ENCODE assay signal across 28 cellular contexts in the genomic region with DNA sequence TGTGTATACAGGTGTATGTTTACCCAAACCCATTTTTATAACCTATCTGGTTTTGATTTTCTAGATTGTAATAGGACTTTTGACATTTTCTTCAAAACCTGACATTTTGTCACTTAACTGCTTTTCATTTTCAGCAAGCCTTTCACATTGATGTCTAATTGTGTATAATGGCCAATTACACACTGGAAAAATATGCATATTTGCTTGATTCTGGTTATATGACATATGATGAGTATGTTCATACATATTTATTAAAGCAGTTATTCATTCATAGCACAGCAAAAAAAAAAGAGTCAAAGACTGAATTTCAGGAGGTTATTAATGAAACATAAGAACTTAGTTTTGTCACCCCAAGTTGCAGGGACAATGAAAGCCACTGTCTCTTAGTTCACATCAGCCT.
"Had no signal": no experiment of that assay in that cellular context is flagged by ENCODE, and none has a peak within 500 bp of the region (broad histone marks: within the 10 kb centered on the region; RNA-seq: fewer than 3 reads in every experiment).

No MANE protein-coding gene starts in this region.

- H3K4me3 ChIP-seq: dorsolateral prefrontal cortex, gastrocnemius medialis, left lung, ovary, prostate gland, right atrium auricular region, smooth muscle cell, suprapubic skin, transverse colon, upper lobe of right lung, uterus had no signal

- DNase-seq: dorsolateral prefrontal cortex; effector CD4-positive, alpha-beta T cell; foreskin fibroblast; gastrocnemius medialis; head of caudate nucleus; kidney; left cardiac atrium; left lung; mesendoderm; midbrain; naive thymus-derived CD4-positive, alpha-beta T cell; occipital lobe; ovary; stimulated activated CD4-positive, alpha-beta T cell treated with anti-CD3 and anti-CD28 coated beads, Interleukin-12 subunit alpha, Interleukin-12 subunit beta, amount 100 ng/mL, for 4 hours; stimulated activated CD4-positive, alpha-beta T cell treated with anti-CD3 and anti-CD28 coated beads, Interleukin-1b, Interleukin-23, amount 100 ng/mL, for 48 hours; stimulated activated CD4-positive, alpha-beta T cell treated with anti-CD3 and anti-CD28 coated beads, Interleukin-4, amount 100 ng/mL, for 1 hour; stimulated activated CD8-positive, alpha-beta memory T cell treated with anti-CD3 and anti-CD28 coated beads, Interleukin-4, amount 100 ng/mL, for 48 hours; stimulated activated naive CD4-positive, alpha-beta T cell; stimulated activated naive CD8-positive, alpha-beta T cell treated with anti-CD3 and anti-CD28 coated beads, Interleukin-15, amount 100 ng/mL, for 72 hours; transverse colon; upper lobe of right lung; uterus had no signal

- ATAC-seq: esophagus mucosa; gastrocnemius medialis; left cardiac atrium; left lung; naive thymus-derived CD4-positive, alpha-beta T cell; sciatic nerve; stimulated activated naive CD8-positive, alpha-beta T cell treated with anti-CD3 and anti-CD28 coated beads, Interleukin-15, amount 100 ng/mL, for 72 hours; upper lobe of right lung had no signal
